ENCODE assay signal across 8 cellular contexts in the genomic region with DNA sequence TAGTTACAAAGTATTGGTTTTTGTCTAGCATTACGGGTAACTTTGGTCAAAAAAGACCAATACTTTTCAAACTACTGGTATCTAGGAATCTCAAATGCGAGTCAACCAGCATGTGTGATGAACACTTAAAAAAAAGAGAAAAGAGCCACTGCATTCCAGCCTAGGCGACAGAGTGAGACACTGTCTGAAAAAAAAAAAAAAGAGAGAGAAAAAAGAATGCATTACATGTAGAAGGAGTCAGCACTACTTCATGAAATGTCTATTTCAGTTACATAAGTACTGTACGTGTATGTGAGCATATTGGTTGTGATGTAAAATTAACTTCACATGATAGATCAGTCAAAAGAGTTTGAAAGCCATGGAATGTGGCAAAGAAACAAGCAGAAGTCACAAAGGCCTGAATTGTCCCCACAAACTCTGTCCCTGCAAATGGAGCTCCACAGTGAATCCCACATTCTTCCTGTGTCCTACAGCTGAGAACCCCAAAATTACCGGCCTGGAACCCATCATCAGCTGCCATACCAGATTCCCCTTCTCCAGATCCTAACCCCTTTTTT. TPM values are rescaled to one million over a fixed set of nuclear protein-coding genes. Genes with fewer than 3 reads are reported as not detected.
DNase-seq lines count a peak whose midpoint lies in the region; ATAC-seq and TF ChIP-seq lines count a peak whose summit lies in the region.

No MANE protein-coding gene starts in this region.

- no peaks in the 10 kb centered on the region for H3K27me3 ChIP-seq in cardiac muscle cell

- peak overlapping the region; percentile 77 for H3K27ac Mint-ChIP-seq in type B pancreatic cell

- no peaks in the 10 kb centered on the region for H3K9me3 ChIP-seq in cardiac muscle cell (ENCODE audit: low read depth)

- no peaks in the 10 kb centered on the region for H3K36me3 ChIP-seq in cardiac muscle cell

- ATAC-seq in Right ventricle myocardium inferior = no peak
- no peak for ATAC-seq in GM19455 (IDR thresholded peaks at IDR 0.05; ENCODE audit: unreplicated experiment)
- ATAC-seq in GM19328 (IDR thresholded peaks at IDR 0.05; ENCODE audit: unreplicated experiment) = no peak

- in situ Hi-C loops in astrocyte of the cerebellum (cut with HindIII; ENCODE audit: low sequenced_read_pairs) = no loop called here

- peaks cover 38% of the 10 kb centered on the region for H3K4me1 Mint-ChIP-seq in type B pancreatic cell (ENCODE audit: unreplicated experiment)

- H3K27me3 Mint-ChIP-seq in type B pancreatic cell = peaks cover 25% of the 10 kb centered on the region

- no peak for TF ChIP-seq CTCF in cardiac muscle cell (IDR thresholded peaks at IDR 0.05; ENCODE audit: low read depth, low read length)
- TF ChIP-seq CTCF in astrocyte of the cerebellum (IDR thresholded peaks at IDR 0.05; ENCODE audit: low read depth, low read length, missing control alignments) = no peak
- TF ChIP-seq CTCF in type B pancreatic cell (conservative IDR thresholded peaks at IDR 0.05) = no peak

- peak overlapping the region; percentile 95 for H3K4me3 ChIP-seq in cardiac muscle cell
- H3K4me3 ChIP-seq in astrocyte of the cerebellum (ENCODE audit: low read depth, low read length) = peak overlapping the region; percentile 59

- H3K4me3 Mint-ChIP-seq in type B pancreatic cell = peak overlapping the region; percentile 87

- intact Hi-C loops in Right ventricle myocardium inferior (cut with DNase I) = loop anchor here (10.0 kb wide), 1 partner anchor 46 kb away; no protein-coding TSS in a partner anchor

- peaks cover 14% of the 10 kb centered on the region for H3K4me1 ChIP-seq in cardiac muscle cell (ENCODE audit: low read depth)

- no peaks in the 10 kb centered on the region for H3K36me3 Mint-ChIP-seq in type B pancreatic cell

- DNase-seq in cardiac muscle cell (ENCODE audit: low read depth in 1 of 2, low spot score in 1 of 2) (no peak), Right ventricle myocardium inferior (ENCODE audit: missing footprints) (no peak), astrocyte of the cerebellum (ENCODE audit: low read depth) (no peak), medulla oblongata (ENCODE audit: extremely low spot score) (peak; percentile 53), type B pancreatic cell (ENCODE audit: extremely low spot score, unreplicated experiment) (no peak), NCI-H82 (lab: John Stamatoyannopoulos, UW) (no peak)

- H3K9me3 Mint-ChIP-seq in type B pancreatic cell = no peaks in the 10 kb centered on the region

- H3K27ac ChIP-seq in cardiac muscle cell = no peak overlapping the region

RNA-seq across cellular contexts. Expression of gene DENND11, which starts 1.6 kb away (rescaled TPM):
- total RNA-seq in cardiac muscle cell (8.5 and 15.5 TPM in 2 replicates), Right ventricle myocardium inferior (9.1 TPM), type B pancreatic cell (ENCODE audit: low replicate concordance) (17.3 and 19.8 TPM in 2 replicates)
- 5.0 and 5.1 TPM in 2 replicates for polyA plus RNA-seq in cardiac muscle cell

RNA-seq across cellular contexts. Expression of gene WEE2, which starts 7.8 kb away (rescaled TPM):
- total RNA-seq in cardiac muscle cell (0.07 and 0.09 TPM in 2 replicates), Right ventricle myocardium inferior (not detected), type B pancreatic cell (ENCODE audit: low replicate concordance) (not detected in 2 replicates)
- polyA plus RNA-seq in cardiac muscle cell = not detected in 2 replicates

RNA-seq across cellular contexts. Expression of gene SSBP1, which starts 37.8 kb away (rescaled TPM):
- 196 and 200 TPM in 2 replicates for total RNA-seq in cardiac muscle cell
- polyA plus RNA-seq in cardiac muscle cell = 250 and 294 TPM in 2 replicates
- total RNA-seq in Right ventricle myocardium inferior = 109 TPM
- 107 and 116 TPM in 2 replicates for total RNA-seq in type B pancreatic cell (ENCODE audit: low replicate concordance)
